8 cellular contexts compared by ENCODE assay signal in the genomic region with DNA sequence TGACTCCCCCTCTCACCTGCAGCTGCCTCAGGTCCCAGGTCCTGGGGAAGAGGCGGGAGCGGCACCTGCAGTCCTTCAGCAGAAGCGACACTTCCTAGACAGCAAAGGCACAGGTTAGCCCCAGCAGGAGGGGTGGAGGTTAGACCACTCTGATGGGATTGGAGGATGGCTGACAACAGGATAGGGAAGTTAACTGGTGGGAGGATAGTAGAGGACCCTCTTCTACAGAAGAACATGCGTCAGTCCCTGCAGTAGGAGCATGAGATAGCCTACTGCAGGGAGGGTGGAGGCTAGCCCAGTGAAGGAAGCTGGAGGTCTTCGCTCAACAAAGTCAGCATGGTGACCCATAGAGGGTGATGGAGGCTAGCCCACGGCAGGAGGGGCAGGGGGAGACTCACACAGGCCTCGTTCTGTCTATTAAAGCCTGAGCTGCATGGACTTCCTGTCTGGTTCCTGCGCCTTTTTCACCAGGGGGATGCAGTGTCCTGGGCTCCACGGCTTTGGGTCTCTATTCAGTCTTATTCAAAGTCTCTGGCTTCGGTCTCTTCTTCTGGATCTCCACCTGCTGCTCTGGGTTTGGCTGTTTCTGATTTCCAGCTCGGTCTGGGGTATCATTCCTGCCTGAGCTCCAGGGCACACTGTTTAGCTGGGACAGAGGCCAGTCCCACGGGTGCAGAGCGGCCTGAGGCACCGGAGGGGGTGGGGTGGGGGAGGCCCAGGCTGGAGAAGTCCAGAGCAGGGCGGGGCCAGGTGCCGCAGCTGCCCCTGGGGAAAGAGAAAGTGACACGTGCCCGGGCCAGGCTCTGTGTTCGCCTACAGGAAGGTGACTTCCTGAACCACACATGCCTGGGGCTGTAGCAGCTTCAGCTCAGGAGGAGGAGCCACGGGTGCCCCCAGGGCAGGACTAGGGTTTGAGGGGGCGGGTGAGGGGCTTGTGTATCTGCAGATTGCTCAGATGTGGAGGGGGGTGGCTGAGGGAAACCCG.
A peak's percentile ranks its signal among the peaks of the same experiment; 100 is the strongest.
DNase-seq lines count a peak whose midpoint lies in the region; ATAC-seq lines count a peak whose summit lies in the region.

No MANE protein-coding gene starts in this region.

- H3K36me3 Mint-ChIP-seq in activated naive CD8-positive, alpha-beta T cell treated with anti-CD3 and anti-CD28 coated beads, Interleukin-2, amount 50 U/mL, for 24 hours (ENCODE audit: low read depth): no peaks in the 10 kb centered on the region

- ATAC-seq in GM21825 (IDR thresholded peaks at IDR 0.05; ENCODE audit: unreplicated experiment): peak; percentile 81
- ATAC-seq in activated naive CD8-positive, alpha-beta T cell treated with anti-CD3 and anti-CD28 coated beads, Interleukin-2, amount 50 U/mL, for 24 hours: peak; percentile 62

- DNase-seq in DMS79 (lab: John Stamatoyannopoulos, UW): peak; percentile 14
- DNase-seq in RPMI8226: peak; percentile 82
- peak; percentile 54 for DNase-seq in activated naive CD8-positive, alpha-beta T cell treated with anti-CD3 and anti-CD28 coated beads, Interleukin-2, amount 50 U/mL, for 24 hours
- DNase-seq in stimulated activated CD4-positive, alpha-beta T cell treated with anti-CD3 and anti-CD28 coated beads, Interleukin-15, amount 100 ng/mL, for 1 hour (ENCODE audit: low read depth in 1 of 2, low spot score in 1 of 2): peak; percentile 12 to 34
- no peak for DNase-seq in AG08396 (ENCODE audit: low spot score)
- DNase-seq in NCI-H1694 (lab: John Stamatoyannopoulos, UW): no peak
- no peak for DNase-seq in NCI-H2107 treated with DMSO at 0.1 percent for 48 hours (lab: John Stamatoyannopoulos, UW; ENCODE audit: unreplicated experiment)

- H3K4me3 Mint-ChIP-seq in activated naive CD8-positive, alpha-beta T cell treated with anti-CD3 and anti-CD28 coated beads, Interleukin-2, amount 50 U/mL, for 24 hours: peak overlapping the region; percentile 65

- no peaks in the 10 kb centered on the region for H3K27me3 Mint-ChIP-seq in activated naive CD8-positive, alpha-beta T cell treated with anti-CD3 and anti-CD28 coated beads, Interleukin-2, amount 50 U/mL, for 24 hours

- H3K27ac Mint-ChIP-seq in activated naive CD8-positive, alpha-beta T cell treated with anti-CD3 and anti-CD28 coated beads, Interleukin-2, amount 50 U/mL, for 24 hours: peak overlapping the region; percentile 74

- peaks cover 21% of the 10 kb centered on the region for H3K4me1 Mint-ChIP-seq in activated naive CD8-positive, alpha-beta T cell treated with anti-CD3 and anti-CD28 coated beads, Interleukin-2, amount 50 U/mL, for 24 hours

- H3K9me3 Mint-ChIP-seq in activated naive CD8-positive, alpha-beta T cell treated with anti-CD3 and anti-CD28 coated beads, Interleukin-2, amount 50 U/mL, for 24 hours: no peaks in the 10 kb centered on the region

Comparison
In these comparisons a context has a peak if more than half of its experiments do, and no peak if none do; other contexts are left out.
1. DNase-seq: peak in DMS79 (single experiment), RPMI8226 (single experiment), activated naive CD8-positive, alpha-beta T cell treated with anti-CD3 and anti-CD28 coated beads, Interleukin-2, amount 50 U/mL, for 24 hours (single experiment) and stimulated activated CD4-positive, alpha-beta T cell treated with anti-CD3 and anti-CD28 coated beads, Interleukin-15, amount 100 ng/mL, for 1 hour (2 of 2); none in AG08396 (single experiment), NCI-H1694 (single experiment) and NCI-H2107 treated with DMSO at 0.1 percent for 48 hours (single experiment).